In the genomic region with DNA sequence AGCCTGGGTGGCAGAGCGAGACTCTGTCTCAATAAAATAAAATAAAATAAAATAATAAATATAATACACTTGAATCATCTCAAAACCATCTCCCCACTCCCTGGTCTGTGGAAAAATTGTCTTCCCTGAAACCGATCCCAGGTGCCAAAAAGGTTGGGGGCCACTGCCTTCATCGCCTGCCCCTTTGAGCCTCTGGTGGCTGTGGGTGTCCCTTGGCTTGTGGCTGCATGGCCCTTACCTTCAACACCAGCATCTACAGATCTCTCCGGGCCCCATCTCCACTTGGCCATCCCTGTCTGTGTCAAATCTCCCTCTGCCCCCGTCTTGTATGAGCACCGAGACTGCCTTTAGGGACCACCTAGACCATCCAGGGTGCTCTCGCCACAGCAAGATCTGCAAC, we compare ENCODE assay signal across 19 cellular contexts.
DNase-seq lines count a peak whose midpoint lies in the region; TF ChIP-seq lines count a peak whose summit lies in the region.
"Had no signal": no experiment of that assay in that cellular context is flagged by ENCODE, and none has a peak within 500 bp of the region (broad histone marks: within the 10 kb centered on the region; RNA-seq: fewer than 3 reads in every experiment).

No MANE protein-coding gene starts in this region.

- no peaks in the 10 kb centered on the region for H3K27me3 Mint-ChIP-seq in activated naive CD4-positive, alpha-beta T cell treated with anti-CD3 and anti-CD28 coated beads for 36 hours (ENCODE audit: low read depth)
- H3K27me3 Mint-ChIP-seq in activated T-helper 1 cell treated with anti-CD3 and anti-CD28 coated beads, Interleukin-12 subunit alpha, Interleukin-12 subunit beta, Interleukin-2, Interleukin-4 antibody, amounts not matched to agents 30 ng/mL and 10 ng/mL and 1 ng/mL, durations not matched to agents 14 hours and 24 hours and 36 hours (ENCODE audit: insufficient read depth): no peaks in the 10 kb centered on the region
- H3K27me3 Mint-ChIP-seq: activated CD8-positive, alpha-beta memory T cell treated with anti-CD3 and anti-CD28 coated beads, Interleukin-2, amount 10 ng/mL, durations not matched to agents 7 days and 5 days; CD4-positive, alpha-beta T cell had no signal

- DNase-seq in activated naive CD4-positive, alpha-beta T cell treated with anti-CD3 and anti-CD28 coated beads for 36 hours: no peak
- no peak for DNase-seq in activated naive CD4-positive, alpha-beta T cell (lab: John Stamatoyannopoulos, UW)
- no peak for DNase-seq in activated T-helper 1 cell treated with anti-CD3 and anti-CD28 coated beads, Interleukin-12 subunit alpha, Interleukin-12 subunit beta, Interleukin-2, Interleukin-4 antibody, amounts not matched to agents 30 ng/mL and 10 ng/mL and 1 ng/mL, durations not matched to agents 14 hours and 24 hours and 36 hours (ENCODE audit: low spot score)
- DNase-seq in mesendoderm (no peak), stomach (no peak), uterus (no peak), HPDE6-E6E7 (ENCODE audit: extremely low spot score) (no peak)
- DNase-seq in activated CD4-positive, alpha-beta T cell treated with anti-CD3 and anti-CD28 coated beads, Interleukin-2, amount 50 U/mL, for 1 hour: no peak
- DNase-seq: 8988T; activated CD4-positive, CD25-positive, alpha-beta regulatory T cell; activated CD8-positive, alpha-beta memory T cell treated with anti-CD3 and anti-CD28 coated beads, Interleukin-2, amount 10 ng/mL, durations not matched to agents 7 days and 5 days; activated gamma-delta T cell; RPMI8226; T-helper 1 cell had no signal

- no peak overlapping the region for H3K4me3 Mint-ChIP-seq in activated naive CD4-positive, alpha-beta T cell treated with anti-CD3 and anti-CD28 coated beads for 36 hours
- H3K4me3 Mint-ChIP-seq in activated T-helper 1 cell treated with anti-CD3 and anti-CD28 coated beads, Interleukin-12 subunit alpha, Interleukin-12 subunit beta, Interleukin-2, Interleukin-4 antibody, amounts not matched to agents 30 ng/mL and 10 ng/mL and 1 ng/mL, durations not matched to agents 14 hours and 24 hours and 36 hours: no peak overlapping the region
- H3K4me3 Mint-ChIP-seq: activated CD8-positive, alpha-beta memory T cell treated with anti-CD3 and anti-CD28 coated beads, Interleukin-2, amount 10 ng/mL, durations not matched to agents 7 days and 5 days; CD4-positive, alpha-beta T cell; stimulated activated effector memory CD8-positive, alpha-beta T cell treated with anti-CD3 and anti-CD28 coated beads, Interleukin-12 subunit alpha, Interleukin-12 subunit beta, amount 100 ng/mL, for 72 hours had no signal

- H3K36me3 ChIP-seq in mesendoderm (ENCODE audit: control insufficient read depth, insufficient read depth, low read length) (no peaks in the 10 kb centered on the region), stomach (no peaks in the 10 kb centered on the region), uterus (no peaks in the 10 kb centered on the region)
- H3K36me3 ChIP-seq: esophagus muscularis mucosa had no signal

- peaks cover 26% of the 10 kb centered on the region for H3K4me1 Mint-ChIP-seq in activated naive CD4-positive, alpha-beta T cell treated with anti-CD3 and anti-CD28 coated beads for 36 hours (ENCODE audit: low read depth)
- peaks cover 14% of the 10 kb centered on the region for H3K4me1 Mint-ChIP-seq in activated T-helper 1 cell treated with anti-CD3 and anti-CD28 coated beads, Interleukin-12 subunit alpha, Interleukin-12 subunit beta, Interleukin-2, Interleukin-4 antibody, amounts not matched to agents 30 ng/mL and 10 ng/mL and 1 ng/mL, durations not matched to agents 14 hours and 24 hours and 36 hours (ENCODE audit: low read depth)

- H2BK120ac ChIP-seq in mesendoderm (ENCODE audit: low read depth, low read length): no peak overlapping the region

- H3K56ac ChIP-seq in mesendoderm (ENCODE audit: low read length): peak overlapping the region; percentile 28

- no peak overlapping the region for H3K27ac ChIP-seq in mesendoderm (ENCODE audit: low read depth, low read length)
- peak overlapping the region in 3 of 5 donors; percentile 94 to 95 (median 95) for H3K27ac ChIP-seq in stomach
- H3K27ac ChIP-seq in uterus: peak overlapping the region in 1 of 2 donors; percentile 93
- H3K27ac ChIP-seq: parathyroid adenoma had no signal

- H3K79me1 ChIP-seq in mesendoderm (ENCODE audit: low read length): peaks cover 6% of the 10 kb centered on the region

- no peak for TF ChIP-seq POLR2A in stomach (IDR thresholded peaks at IDR 0.05)
- TF ChIP-seq POLR2A in uterus (IDR thresholded peaks at IDR 0.05): no peak

- H3K27ac Mint-ChIP-seq in activated naive CD4-positive, alpha-beta T cell treated with anti-CD3 and anti-CD28 coated beads for 36 hours: peak overlapping the region; percentile 19
- peak overlapping the region; percentile 55 for H3K27ac Mint-ChIP-seq in activated T-helper 1 cell treated with anti-CD3 and anti-CD28 coated beads, Interleukin-12 subunit alpha, Interleukin-12 subunit beta, Interleukin-2, Interleukin-4 antibody, amounts not matched to agents 30 ng/mL and 10 ng/mL and 1 ng/mL, durations not matched to agents 14 hours and 24 hours and 36 hours
- H3K27ac Mint-ChIP-seq: activated CD8-positive, alpha-beta memory T cell treated with anti-CD3 and anti-CD28 coated beads, Interleukin-2, amount 10 ng/mL, durations not matched to agents 7 days and 5 days; CD4-positive, alpha-beta T cell had no signal

- no peak overlapping the region for H3K4ac ChIP-seq in mesendoderm (ENCODE audit: low read depth, low read length)

- H3K79me2 ChIP-seq in mesendoderm (ENCODE audit: control insufficient read depth, insufficient read depth, low read length): peaks cover 3% of the 10 kb centered on the region

- H3K4me2 ChIP-seq in mesendoderm (ENCODE audit: low read length): no peak overlapping the region

- H3K4me1 ChIP-seq in mesendoderm (ENCODE audit: control insufficient read depth, low read depth, low read length) (peaks cover 5% of the 10 kb centered on the region), stomach (peaks cover 56 to 84% (median 67%) of the 10 kb centered on the region in 4 donors), uterus (peaks cover 5 to 32% of the 10 kb centered on the region in 2 donors)

- H3K9ac ChIP-seq in mesendoderm (ENCODE audit: low read length): no peak overlapping the region
- H3K9ac ChIP-seq: parathyroid adenoma had no signal

- no peak overlapping the region for H2BK5ac ChIP-seq in mesendoderm (ENCODE audit: low read length)

- H2AK5ac ChIP-seq in mesendoderm (ENCODE audit: low read length): no peak overlapping the region

- no peak overlapping the region for H4K8ac ChIP-seq in mesendoderm (ENCODE audit: low read depth, low read length)

- H3K27me3 ChIP-seq in mesendoderm (ENCODE audit: insufficient read depth, low read length, poor library complexity) (no peaks in the 10 kb centered on the region), stomach (no peaks in the 10 kb centered on the region), uterus (no peaks in the 10 kb centered on the region)
- H3K27me3 ChIP-seq: esophagus muscularis mucosa had no signal

- no peak for TF ChIP-seq EP300 in stomach (IDR thresholded peaks at IDR 0.05)

- H3K4me3 ChIP-seq in mesendoderm (ENCODE audit: low read length) (no peak overlapping the region), stomach (no peak overlapping the region), uterus (no peak overlapping the region)
- H3K4me3 ChIP-seq: K562 had no signal

- H3K23ac ChIP-seq in mesendoderm (ENCODE audit: low read length): no peak overlapping the region

- intact Hi-C loops in activated naive CD4-positive, alpha-beta T cell treated with anti-CD3 and anti-CD28 coated beads for 36 hours (cut with micrococcal nuclease): no loop called here
- intact Hi-C loops in activated T-helper 1 cell treated with anti-CD3 and anti-CD28 coated beads, Interleukin-12 subunit alpha, Interleukin-12 subunit beta, Interleukin-2, Interleukin-4 antibody, amounts not matched to agents 30 ng/mL and 10 ng/mL and 1 ng/mL, durations not matched to agents 14 hours and 24 hours and 36 hours (cut with micrococcal nuclease): no loop called here
- intact Hi-C loops in stomach (cut with DNase I; ENCODE audit: low total_unique reads) (no loop called here), uterus (cut with DNase I; ENCODE audit: low total_unique reads) (no loop called here)

- no peaks in the 10 kb centered on the region for H3K36me3 Mint-ChIP-seq in activated naive CD4-positive, alpha-beta T cell treated with anti-CD3 and anti-CD28 coated beads for 36 hours (ENCODE audit: low read depth)
- H3K36me3 Mint-ChIP-seq in activated T-helper 1 cell treated with anti-CD3 and anti-CD28 coated beads, Interleukin-12 subunit alpha, Interleukin-12 subunit beta, Interleukin-2, Interleukin-4 antibody, amounts not matched to agents 30 ng/mL and 10 ng/mL and 1 ng/mL, durations not matched to agents 14 hours and 24 hours and 36 hours (ENCODE audit: low read depth): peaks cover 2% of the 10 kb centered on the region
- H3K36me3 Mint-ChIP-seq: activated CD8-positive, alpha-beta memory T cell treated with anti-CD3 and anti-CD28 coated beads, Interleukin-2, amount 10 ng/mL, durations not matched to agents 7 days and 5 days had no signal

- H3K9me3 ChIP-seq in stomach (no peaks in the 10 kb centered on the region), uterus (no peaks in the 10 kb centered on the region)
- H3K9me3 ChIP-seq: esophagus muscularis mucosa had no signal

- H3K18ac ChIP-seq in mesendoderm (ENCODE audit: low read length): no peak overlapping the region

- H3K9me3 Mint-ChIP-seq in activated naive CD4-positive, alpha-beta T cell treated with anti-CD3 and anti-CD28 coated beads for 36 hours: no peaks in the 10 kb centered on the region
- H3K9me3 Mint-ChIP-seq in activated T-helper 1 cell treated with anti-CD3 and anti-CD28 coated beads, Interleukin-12 subunit alpha, Interleukin-12 subunit beta, Interleukin-2, Interleukin-4 antibody, amounts not matched to agents 30 ng/mL and 10 ng/mL and 1 ng/mL, durations not matched to agents 14 hours and 24 hours and 36 hours: no peaks in the 10 kb centered on the region
- H3K9me3 Mint-ChIP-seq: CD4-positive, alpha-beta T cell; stimulated activated effector memory CD8-positive, alpha-beta T cell treated with anti-CD3 and anti-CD28 coated beads, Interleukin-12 subunit alpha, Interleukin-12 subunit beta, amount 100 ng/mL, for 72 hours had no signal

- WGBS in mesendoderm (ENCODE audit: extremely low coverage, insufficient coverage, low lambda C conversion rate): no CpG with 5 or more reads among the region's 7 CpGs
- WGBS in stomach, 5 donors: 95 to 100% (median 98%) methylated on average over 7 of the region's 7 CpGs

- CTCF ChIA-PET in activated naive CD4-positive, alpha-beta T cell treated with anti-CD3 and anti-CD28 coated beads for 36 hours (lab: Charles Lee): no interaction called here

- no peak overlapping the region for H4K5ac ChIP-seq in mesendoderm (ENCODE audit: low read length)

- no peak overlapping the region for H2BK15ac ChIP-seq in mesendoderm (replicated peaks; ENCODE audit: low read depth)

- TF ChIP-seq CTCF in stomach (IDR thresholded peaks at IDR 0.05) (no peak), uterus (IDR thresholded peaks at IDR 0.05) (no peak)
